14 cellular contexts compared by ENCODE assay signal in the genomic region with DNA sequence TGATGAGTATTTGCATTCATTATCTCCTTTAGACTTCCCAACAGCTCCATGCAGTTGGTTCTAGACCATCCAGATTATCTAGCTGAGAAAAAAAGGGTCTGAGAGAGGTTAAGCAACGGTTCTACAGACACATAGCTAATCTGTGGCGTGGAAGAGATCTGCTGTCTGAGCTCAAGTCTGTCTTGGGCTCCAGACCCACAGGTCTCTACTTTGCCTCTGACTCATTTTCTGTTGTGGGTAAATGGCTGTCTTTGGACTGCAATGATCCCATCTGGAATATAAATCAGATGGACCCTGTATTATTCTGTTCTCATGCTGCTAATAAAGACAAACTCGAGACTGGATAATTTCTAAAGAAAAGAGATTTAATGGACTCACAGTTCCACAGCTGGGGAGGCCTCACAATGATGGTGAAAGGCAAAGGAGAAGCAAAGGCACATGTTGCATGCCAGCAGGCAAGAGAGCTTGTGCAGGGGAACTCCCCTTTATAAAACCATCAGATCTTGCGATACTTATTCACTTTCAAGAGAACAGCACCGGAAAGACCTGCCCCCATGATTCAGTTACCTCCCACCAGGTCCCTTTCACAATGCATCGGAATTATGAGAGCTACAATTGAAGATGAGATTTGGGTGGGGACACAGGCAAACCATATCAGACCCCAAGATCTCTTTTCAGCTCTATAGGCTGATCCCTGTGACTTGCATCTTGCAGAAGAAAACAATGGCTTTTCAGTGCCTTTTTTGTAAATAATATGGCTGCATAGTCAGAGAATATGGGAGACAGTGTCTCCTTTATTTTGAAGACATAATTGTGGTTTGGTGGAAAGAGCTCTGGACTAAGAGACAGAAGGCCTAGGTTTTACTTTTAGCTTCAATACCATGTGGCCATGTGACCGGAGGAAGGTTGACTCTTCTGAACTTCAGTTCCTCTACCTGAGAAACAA. TPM values are rescaled to one million over a fixed set of nuclear protein-coding genes. Genes with fewer than 3 reads are reported as not detected.
DNase-seq lines count a peak whose midpoint lies in the region; ATAC-seq and TF ChIP-seq lines count a peak whose summit lies in the region.
"Had no signal": no experiment of that assay in that cellular context is flagged by ENCODE, and none has a peak within 500 bp of the region (broad histone marks: within the 10 kb centered on the region; RNA-seq: fewer than 3 reads in every experiment).

No MANE protein-coding gene starts in this region.

- no peaks in the 10 kb centered on the region for H3K9me3 Mint-ChIP-seq in T-cell
- no peaks in the 10 kb centered on the region for H3K9me3 Mint-ChIP-seq in activated naive CD4-positive, alpha-beta T cell treated with anti-CD3 and anti-CD28 coated beads for 36 hours

- H3K36me3 Mint-ChIP-seq in T-cell: no peaks in the 10 kb centered on the region
- no peaks in the 10 kb centered on the region for H3K36me3 Mint-ChIP-seq in activated naive CD4-positive, alpha-beta T cell treated with anti-CD3 and anti-CD28 coated beads for 36 hours (ENCODE audit: low read depth)
- H3K36me3 Mint-ChIP-seq: naive B cell had no signal

- peak overlapping the region; percentile 64 to 77 for H3K27ac Mint-ChIP-seq in T-cell
- peak overlapping the region; percentile 65 for H3K27ac Mint-ChIP-seq in activated naive CD4-positive, alpha-beta T cell treated with anti-CD3 and anti-CD28 coated beads for 36 hours

- peak overlapping the region in 1 of 3 donors; percentile 38 for H3K4me3 Mint-ChIP-seq in T-cell
- no peak overlapping the region for H3K4me3 Mint-ChIP-seq in activated naive CD4-positive, alpha-beta T cell treated with anti-CD3 and anti-CD28 coated beads for 36 hours
- H3K4me3 Mint-ChIP-seq: naive B cell had no signal

- CTCF ChIA-PET in T-cell (lab: Charles Lee): no interaction called here
- CTCF ChIA-PET in activated naive CD4-positive, alpha-beta T cell treated with anti-CD3 and anti-CD28 coated beads for 36 hours (lab: Charles Lee): interaction anchor here (0.6 to 2.1 kb wide), 4 partner anchors 9 to 166 kb away, joined by 3 to 8 read pairs (median 3); no protein-coding TSS in a partner anchor

- ATAC-seq in T-cell (replicated peaks in 1 of 4): peak; percentile 43 to 79 (median 68)
- ATAC-seq in HG03457 (IDR thresholded peaks at IDR 0.05; ENCODE audit: unreplicated experiment): no peak

- no peak for TF ChIP-seq CTCF in 22Rv1 (IDR thresholded peaks at IDR 0.05)

- DNase-seq in T-cell (peak in 1 of 34 experiments; percentile 9), AG08395 (ENCODE audit: low spot score) (no peak), iPS-NIHi7 (ENCODE audit: extremely low spot score) (no peak), cardiac septum (ENCODE audit: low spot score) (no peak)
- peak; percentile 65 for DNase-seq in activated naive CD4-positive, alpha-beta T cell treated with anti-CD3 and anti-CD28 coated beads for 36 hours
- peak; percentile 32 for DNase-seq in stimulated activated CD4-positive, alpha-beta T cell treated with anti-CD3 and anti-CD28 coated beads, Interleukin-12 subunit alpha, Interleukin-12 subunit beta, amount 100 ng/mL, for 4 hours
- DNase-seq: foreskin keratinocyte, MG63, naive B cell, NCI-H187, NCI-H524 treated with DMSO at 0.1 percent for 48 hours, WERI-Rb-1 had no signal

- peaks cover 19 to 26% (median 21%) of the 10 kb centered on the region in 3 donors for H3K4me1 Mint-ChIP-seq in T-cell
- peaks cover 24% of the 10 kb centered on the region for H3K4me1 Mint-ChIP-seq in activated naive CD4-positive, alpha-beta T cell treated with anti-CD3 and anti-CD28 coated beads for 36 hours (ENCODE audit: low read depth)
- H3K4me1 Mint-ChIP-seq: naive B cell had no signal

- peaks cover 0 to 2% of the 10 kb centered on the region in 2 donors for H3K27me3 Mint-ChIP-seq in T-cell
- no peaks in the 10 kb centered on the region for H3K27me3 Mint-ChIP-seq in activated naive CD4-positive, alpha-beta T cell treated with anti-CD3 and anti-CD28 coated beads for 36 hours (ENCODE audit: low read depth)
- H3K27me3 Mint-ChIP-seq: naive B cell had no signal

- intact Hi-C loops in activated naive CD4-positive, alpha-beta T cell treated with anti-CD3 and anti-CD28 coated beads for 36 hours (cut with micrococcal nuclease): loop anchor here (2.0 to 10.0 kb wide), 3 partner anchors 153 to 491 kb away; a partner anchor contains a TSS
- intact Hi-C loops in cardiac septum (cut with DNase I): no loop called here

- H3K27ac ChIP-seq in 22Rv1: peak overlapping the region; percentile 90
- H3K27ac ChIP-seq: foreskin keratinocyte, WERI-Rb-1 had no signal

- POLR2A ChIA-PET in T-cell (lab: Charles Lee): interaction anchor here in 1 of 2 donors (0.6 kb wide), 1 partner anchor 1742 kb away, joined by 3 read pairs; no protein-coding TSS in a partner anchor

RNA-seq across cellular contexts. Expression of a gene that starts 24.7 kb away (rescaled TPM):
- total RNA-seq in T-cell (1 to 10 TPM in 2 of 5 donors, under 1 TPM in 1, not detected in 2; 0.63 to 1.2 (median 1.2) TPM), cardiac septum (0.46 TPM)
- not detected for total RNA-seq in activated naive CD4-positive, alpha-beta T cell treated with anti-CD3 and anti-CD28 coated beads for 36 hours

Comparison
In these comparisons a context has a peak if more than half of its experiments do, and no peak if none do; other contexts are left out.
1. DNase-seq: peak in activated naive CD4-positive, alpha-beta T cell treated with anti-CD3 and anti-CD28 coated beads for 36 hours (single experiment) and stimulated activated CD4-positive, alpha-beta T cell treated with anti-CD3 and anti-CD28 coated beads, Interleukin-12 subunit alpha, Interleukin-12 subunit beta, amount 100 ng/mL, for 4 hours (single experiment); none in AG08395 (single experiment), iPS-NIHi7 (single experiment) and cardiac septum (single experiment).